23 cellular contexts compared by ENCODE assay signal in genomic region chr17:64676763-64677162, GRCh38.
"Had no signal": no experiment of that assay in that cellular context is flagged by ENCODE, and none has a peak within 500 bp of the region (broad histone marks: within the 10 kb centered on the region; RNA-seq: fewer than 3 reads in every experiment).

No MANE protein-coding gene starts in this region.

- H3K9ac ChIP-seq: neural progenitor cell had no signal

- FAIRE-seq: keratinocyte had no signal

- H2AFZ ChIP-seq: neural progenitor cell had no signal

- H3K36me3 ChIP-seq: heart left ventricle, left lung, neural progenitor cell, neutrophil, right atrium auricular region, stomach, thyroid gland, uterus had no signal

- H3K4me3 ChIP-seq: heart left ventricle, left lung, lung, neural progenitor cell, right atrium auricular region, skin epidermis, stomach, testis, thyroid gland, uterus had no signal

- H3K4me2 ChIP-seq: neural progenitor cell had no signal

- H3K9me3 ChIP-seq: heart left ventricle, left lung, neutrophil, right atrium auricular region, stomach, testis, thyroid gland, uterus had no signal

- H3K27me3 ChIP-seq: heart left ventricle, left lung, neural progenitor cell, neutrophil, right atrium auricular region, stomach, testis, thyroid gland, uterus had no signal

- H3K27ac ChIP-seq: heart left ventricle, left lung, neural progenitor cell, neutrophil, right atrium auricular region, skin epidermis, stomach, testis, thyroid gland, uterus had no signal

- H3K4me1 ChIP-seq: left lung, neural progenitor cell, right atrium auricular region, stomach, testis, thyroid gland, uterus had no signal

- DNase-seq: heart left ventricle; kidney glomerular epithelial cell; left cardiac atrium; left lung; naive thymus-derived CD8-positive, alpha-beta T cell; occipital lobe; stimulated activated CD4-positive, alpha-beta T cell treated with anti-CD3 and anti-CD28 coated beads, Interleukin-12 subunit alpha, Interleukin-12 subunit beta, amount 100 ng/mL, for 4 hours; stimulated activated CD4-positive, alpha-beta T cell treated with anti-CD3 and anti-CD28 coated beads, Interleukin-15, amount 100 ng/mL, for 24 hours; stimulated activated CD4-positive, alpha-beta T cell treated with anti-CD3 and anti-CD28 coated beads, Interleukin-2, amount 100 ng/mL, for 24 hours; stimulated activated CD4-positive, alpha-beta T cell treated with anti-CD3 and anti-CD28 coated beads, Interleukin-4, amount 100 ng/mL, for 1 hour; stimulated activated naive B cell treated with anti-CD40 and anti-IgM and Interleukin-4, amounts not matched to agents 10 μg/mL and 1 μg/mL and 100 μg/mL, for 72 hours; stimulated activated naive CD8-positive, alpha-beta T cell treated with anti-CD3 and anti-CD28 coated beads, Interleukin-15, Interleukin-2, amounts not matched to agents 100 U/mL and 50 U/mL, for 24 hours; stomach; testis; thyroid gland; uterus had no signal

- ATAC-seq: heart left ventricle; left cardiac atrium; left lung; naive thymus-derived CD8-positive, alpha-beta T cell; sciatic nerve; stimulated activated naive B cell treated with anti-CD40 and anti-IgM and Interleukin-4, amounts not matched to agents 10 μg/mL and 1 μg/mL and 100 μg/mL, for 72 hours; stimulated activated naive CD8-positive, alpha-beta T cell treated with anti-CD3 and anti-CD28 coated beads, Interleukin-15, Interleukin-2, amounts not matched to agents 100 U/mL and 50 U/mL, for 24 hours had no signal
